Comparison of ENCODE assay signal across 1 cellular context in genomic region chr9:127562841-127563523, GRCh38.
TF ChIP-seq lines count a peak whose summit lies in the region.

No MANE protein-coding gene starts in this region.

TF ChIP-seq in K562, 482 proteins besides CTCF, POLR2A, EP300 and RAD21 (continued from another document):
- TF ChIP-seq MLLT1 (IDR thresholded peaks at IDR 0.05) (peak in 1 of 2 experiments; percentile 89; a peak in 2 of 4 replicates), SRSF7 (optimal IDR thresholded peaks at IDR 0.05; ENCODE audit: low read depth, low read length) (no peak), HNRNPL (IDR thresholded peaks at IDR 0.05; ENCODE audit: low read depth, low read length) (no peak)
